ENCODE assay signal across 15 cellular contexts in the genomic region with DNA sequence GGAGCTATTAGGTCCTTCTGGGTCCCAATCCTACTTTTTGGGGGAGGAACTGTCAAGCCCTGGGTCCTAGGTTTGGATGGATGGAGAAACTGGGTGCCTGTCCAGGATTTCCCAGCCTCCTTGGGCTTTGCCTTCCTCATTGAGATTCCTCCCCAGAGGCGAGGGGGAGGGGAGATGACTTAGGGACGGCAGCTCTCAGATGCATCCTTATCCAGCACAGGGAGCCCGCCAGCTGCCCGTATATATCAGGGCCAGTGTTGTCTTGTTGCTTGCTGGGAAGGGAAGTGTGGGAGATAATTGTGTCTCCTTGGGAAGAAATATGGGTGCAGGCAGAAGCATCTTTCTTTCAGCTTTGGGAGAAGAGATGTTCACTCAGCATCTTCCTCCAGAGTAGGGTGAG. TPM values are rescaled to one million over a fixed set of nuclear protein-coding genes. Genes with fewer than 3 reads are reported as not detected.
"Had no signal": no experiment of that assay in that cellular context is flagged by ENCODE, and none has a peak within 500 bp of the region (broad histone marks: within the 10 kb centered on the region; RNA-seq: fewer than 3 reads in every experiment).

No MANE protein-coding gene starts in this region.

RNA-seq across cellular contexts. Expression of gene DYTN, which starts 3.0 kb away (rescaled TPM):
- total RNA-seq: stomach, subcutaneous adipose tissue, suprapubic skin, temporal lobe, thoracic aorta, thyroid gland, tibial nerve, transverse colon, upper lobe of left lung, upper lobe of right lung, ureter, urinary bladder, uterus, vagina had no signal
- polyA plus RNA-seq: stomach, thymus, urinary bladder had no signal
